ENCODE assay signal across 17 cellular contexts in genomic region chr15:100714749-100715342, GRCh38.
DNase-seq lines count a peak whose midpoint lies in the region; TF ChIP-seq lines count a peak whose summit lies in the region.
"Had no signal": no experiment of that assay in that cellular context is flagged by ENCODE, and none has a peak within 500 bp of the region (broad histone marks: within the 10 kb centered on the region; RNA-seq: fewer than 3 reads in every experiment).

No MANE protein-coding gene starts in this region.

- TF ChIP-seq CTCF in HEK293 (tag by site-specific recombination; IDR thresholded peaks at IDR 0.05) = no peak

- no peaks in the 10 kb centered on the region for H3K4me1 ChIP-seq in HEK293 (ENCODE audit: control insufficient read depth, insufficient read depth, low read length)
- peaks cover 24% of the 10 kb centered on the region for H3K4me1 ChIP-seq in SJSA1 (replicated peaks)

- H3K27ac ChIP-seq in HEK293 (ENCODE audit: extremely low read depth, low read depth, low read length) (no peak overlapping the region), SJSA1 (0 out of 2 replicates have a peak overlapping the region, but pooled peaks have one; percentile 3)
- H3K27ac ChIP-seq: 22Rv1 had no signal

- H3K4me3 ChIP-seq in HEK293 (ENCODE audit: low read depth, low read length) (no peak overlapping the region), SJSA1 (no peak overlapping the region)
- H3K4me3 ChIP-seq: heart right ventricle, smooth muscle cell had no signal

- no peaks in the 10 kb centered on the region for H3K36me3 ChIP-seq in HEK293 (ENCODE audit: control insufficient read depth in 2 of 2, insufficient read depth in 1 of 2, low read length in 2 of 2)
- H3K36me3 ChIP-seq in SJSA1 = no peaks in the 10 kb centered on the region
- H3K36me3 ChIP-seq: heart right ventricle had no signal

- CTCF ChIA-PET in HEK293 (lab: Yijun Ruan, JAX) = interaction anchor here (0.6 kb wide), 1 partner anchor 122 kb away, joined by 3 read pairs; no protein-coding TSS in a partner anchor

- POLR2A ChIA-PET in HEK293 (lab: Yijun Ruan, JAX) = no interaction called here

- H3K27me3 ChIP-seq in SJSA1 (replicated peaks) = no peaks in the 10 kb centered on the region
- H3K27me3 ChIP-seq: heart right ventricle had no signal

- DNase-seq in NCI-H2029 treated with DMSO at 0.1 percent for 48 hours (lab: John Stamatoyannopoulos, UW) (peak; percentile 51), NCI-H2029 (lab: John Stamatoyannopoulos, UW) (no peak), SJSA1 (ENCODE audit: low read depth in 1 of 2, low spot score in 2 of 2) (no peak), mesenteric fat pad (ENCODE audit: low spot score) (peak; percentile 43), HuH-7.5 (ENCODE audit: low spot score) (no peak), NCI-H1105 (lab: John Stamatoyannopoulos, UW) (no peak)
- DNase-seq in effector CD4-positive, alpha-beta T cell = no peak
- DNase-seq: activated naive CD4-positive, alpha-beta T cell; activated T-cell treated with anti-CD3 and anti-CD28 coated beads for 4 hours; DMS 273 treated with DMSO at 0.1 percent for 48 hours; heart right ventricle; MM.1S; NCI-H2081 treated with DMSO at 0.1 percent for 48 hours; RPMI8226 had no signal

- H3K9me3 ChIP-seq in HEK293 (ENCODE audit: control insufficient read depth, insufficient read depth, low read depth, low read length) (no peaks in the 10 kb centered on the region), SJSA1 (replicated peaks) (no peaks in the 10 kb centered on the region)
- H3K9me3 ChIP-seq: heart right ventricle had no signal

TF ChIP-seq in HEK293, 187 proteins besides CTCF, POLR2A, EP300 and RAD21:
- TF ChIP-seq ZIC2 (tag by site-specific recombination; IDR thresholded peaks at IDR 0.05) = peak; percentile 78
- TF ChIP-seq GLI2 (tag by site-specific recombination; IDR thresholded peaks at IDR 0.05; ENCODE audit: borderline replicate concordance, low read depth) = no peak

Comparison
In these comparisons a context has a peak if more than half of its experiments do, and no peak if none do; other contexts are left out.
1. DNase-seq: peak in NCI-H2029 treated with DMSO at 0.1 percent for 48 hours (single experiment) and mesenteric fat pad (single experiment); none in NCI-H2029 (single experiment), SJSA1 (0 of 2), HuH-7.5 (single experiment), effector CD4-positive, alpha-beta T cell (single experiment) and NCI-H1105 (single experiment).